Comparison of ENCODE assay signal across 2 cellular contexts in the genomic region with DNA sequence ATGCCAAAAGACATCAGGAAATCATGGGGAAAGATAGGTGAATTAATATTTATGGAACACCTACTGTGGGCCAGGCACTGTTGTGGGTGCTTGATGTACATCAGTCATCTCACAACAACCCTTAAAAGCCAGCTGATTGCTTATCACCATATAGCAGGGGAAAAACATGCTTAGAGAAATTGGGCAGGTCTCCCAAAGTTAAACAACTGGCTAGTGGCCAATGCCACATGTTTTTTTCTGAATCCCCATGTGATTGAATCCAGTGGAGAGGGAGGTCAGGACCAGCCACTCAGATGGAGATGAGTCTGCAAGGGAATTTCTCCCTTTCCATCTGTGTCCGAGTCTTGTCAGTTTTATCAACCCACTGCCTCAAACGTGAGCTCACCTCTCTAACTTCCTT.
TF ChIP-seq lines count a peak whose summit lies in the region.

No MANE protein-coding gene starts in this region.

TF ChIP-seq in SK-N-SH, 30 proteins besides CTCF, POLR2A, EP300 and RAD21 (continued from another document):
- TF ChIP-seq MXI1 (IDR thresholded peaks at IDR 0.05; ENCODE audit: low read depth, low read length): peak; percentile 33; the same call in 1 of the 2 replicates

TF ChIP-seq in SK-N-SH treated with all-trans-retinoic acid at 6 μM for 48 hours, 23 proteins besides CTCF, POLR2A, EP300 and RAD21 (continued from another document):
- TF ChIP-seq ZNF70 (CRISPR knock-in tag; IDR thresholded peaks at IDR 0.05) (no peak), ZC3H10 (CRISPR knock-in tag; IDR thresholded peaks at IDR 0.05) (no peak), TCF4 (CRISPR knock-in tag; IDR thresholded peaks at IDR 0.05; ENCODE audit: borderline replicate concordance) (no peak), ZFP30 (CRISPR knock-in tag; IDR thresholded peaks at IDR 0.05) (no peak), ESRRG (CRISPR knock-in tag; IDR thresholded peaks at IDR 0.05) (no peak)
- TF ChIP-seq, protein P1, sequence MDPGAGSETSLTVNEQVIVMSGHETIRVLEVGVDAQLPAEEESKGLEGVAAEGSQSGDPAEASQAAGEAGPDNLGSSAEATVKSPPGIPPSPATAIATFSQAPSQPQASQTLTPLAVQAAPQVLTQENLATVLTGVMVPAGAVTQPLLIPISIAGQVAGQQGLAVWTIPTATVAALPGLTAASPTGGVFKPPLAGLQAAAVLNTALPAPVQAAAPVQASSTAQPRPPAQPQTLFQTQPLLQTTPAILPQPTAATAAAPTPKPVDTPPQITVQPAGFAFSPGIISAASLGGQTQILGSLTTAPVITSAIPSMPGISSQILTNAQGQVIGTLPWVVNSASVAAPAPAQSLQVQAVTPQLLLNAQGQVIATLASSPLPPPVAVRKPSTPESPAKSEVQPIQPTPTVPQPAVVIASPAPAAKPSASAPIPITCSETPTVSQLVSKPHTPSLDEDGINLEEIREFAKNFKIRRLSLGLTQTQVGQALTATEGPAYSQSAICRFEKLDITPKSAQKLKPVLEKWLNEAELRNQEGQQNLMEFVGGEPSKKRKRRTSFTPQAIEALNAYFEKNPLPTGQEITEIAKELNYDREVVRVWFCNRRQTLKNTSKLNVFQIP (CRISPR knock-in tag; IDR thresholded peaks at IDR 0.05; ENCODE audit: borderline replicate concordance, low read depth): no peak
- TF ChIP-seq, protein P2, sequence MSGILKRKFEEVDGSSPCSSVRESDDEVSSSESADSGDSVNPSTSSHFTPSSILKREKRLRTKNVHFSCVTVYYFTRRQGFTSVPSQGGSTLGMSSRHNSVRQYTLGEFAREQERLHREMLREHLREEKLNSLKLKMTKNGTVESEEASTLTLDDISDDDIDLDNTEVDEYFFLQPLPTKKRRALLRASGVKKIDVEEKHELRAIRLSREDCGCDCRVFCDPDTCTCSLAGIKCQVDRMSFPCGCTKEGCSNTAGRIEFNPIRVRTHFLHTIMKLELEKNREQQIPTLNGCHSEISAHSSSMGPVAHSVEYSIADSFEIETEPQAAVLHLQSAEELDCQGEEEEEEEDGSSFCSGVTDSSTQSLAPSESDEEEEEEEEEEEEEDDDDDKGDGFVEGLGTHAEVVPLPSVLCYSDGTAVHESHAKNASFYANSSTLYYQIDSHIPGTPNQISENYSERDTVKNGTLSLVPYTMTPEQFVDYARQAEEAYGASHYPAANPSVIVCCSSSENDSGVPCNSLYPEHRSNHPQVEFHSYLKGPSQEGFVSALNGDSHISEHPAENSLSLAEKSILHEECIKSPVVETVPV (CRISPR knock-in tag; IDR thresholded peaks at IDR 0.05): no peak
